ENCODE assay signal across 9 cellular contexts in the genomic region with DNA sequence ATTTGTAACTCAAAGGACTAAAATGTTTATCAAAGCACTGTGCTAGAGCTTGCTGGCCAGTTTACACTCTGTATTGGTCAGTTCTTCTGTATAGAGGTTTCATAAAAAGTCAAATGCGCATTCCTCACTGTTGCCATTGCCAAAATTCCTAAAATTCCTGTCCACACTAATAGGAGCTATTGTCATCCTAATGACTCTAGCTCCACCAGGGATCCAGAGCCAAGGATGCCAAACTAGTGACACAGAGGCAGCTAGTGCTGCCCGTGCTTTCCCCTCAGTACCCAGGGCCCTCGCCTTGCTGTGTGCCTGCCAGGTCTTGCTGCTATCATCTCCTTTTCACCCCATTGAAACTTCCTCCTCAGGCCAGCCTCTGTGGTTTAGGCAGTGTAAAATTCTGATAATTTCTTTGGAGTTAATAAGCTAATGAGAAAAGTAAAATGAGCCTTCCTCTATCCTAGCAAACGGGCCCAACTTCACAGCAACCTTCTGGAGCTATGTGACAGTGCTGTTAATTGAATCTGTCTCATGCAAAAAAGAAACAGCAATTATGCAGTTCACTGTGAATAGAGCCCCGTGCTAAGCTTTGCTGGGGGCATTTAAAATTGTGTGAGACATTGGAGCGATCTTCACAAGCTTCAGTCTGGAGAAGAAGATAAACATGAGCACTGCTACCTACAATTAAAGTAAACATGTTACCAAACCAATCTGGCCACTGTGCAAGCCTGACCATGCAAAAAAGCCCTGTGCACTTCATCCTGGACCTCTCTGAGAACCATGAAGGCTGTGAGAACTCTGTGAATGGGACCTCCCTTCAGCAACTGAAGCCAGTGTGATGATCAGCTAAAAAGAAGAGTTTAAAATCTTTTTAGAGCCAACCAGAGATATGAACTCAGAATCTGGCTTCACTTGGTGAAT. TPM values are rescaled to one million over a fixed set of nuclear protein-coding genes. Genes with fewer than 3 reads are reported as not detected.
DNase-seq lines count a peak whose midpoint lies in the region; ATAC-seq and TF ChIP-seq lines count a peak whose summit lies in the region.
"Had no signal": no experiment of that assay in that cellular context is flagged by ENCODE, and none has a peak within 500 bp of the region (broad histone marks: within the 10 kb centered on the region; RNA-seq: fewer than 3 reads in every experiment).

No MANE protein-coding gene starts in this region.

- H3K27ac Mint-ChIP-seq in endothelial cell (ENCODE audit: unreplicated experiment) = peak overlapping the region; percentile 38

- H3K27me3 Mint-ChIP-seq in endothelial cell (ENCODE audit: unreplicated experiment) = peaks cover 4% of the 10 kb centered on the region

- ATAC-seq in GM19463 (IDR thresholded peaks at IDR 0.05; ENCODE audit: unreplicated experiment) = no peak

- H3K4me1 Mint-ChIP-seq in endothelial cell (ENCODE audit: unreplicated experiment) = peaks cover 13% of the 10 kb centered on the region

- CTCF ChIA-PET in AG04450 (lab: Charles Lee) = interaction anchor here (1.2 to 1.6 kb wide), 3 partner anchors 16 to 130 kb away, joined by 3 to 4 read pairs (median 3); no protein-coding TSS in a partner anchor

- TF ChIP-seq CTCF in AG04450 (IDR thresholded peaks at IDR 0.05; ENCODE audit: low read depth, low read length) = no peak
- no peak for TF ChIP-seq CTCF in endothelial cell (IDR thresholded peaks at IDR 0.05; ENCODE audit: unreplicated experiment)

- no peaks in the 10 kb centered on the region for H3K9me3 ChIP-seq in AG04450 (ENCODE audit: control insufficient read depth, insufficient read depth, low read length)

- no peaks in the 10 kb centered on the region for H3K27me3 ChIP-seq in AG04450 (ENCODE audit: control insufficient read depth, insufficient read depth, low read length)

- H3K36me3 Mint-ChIP-seq in endothelial cell (ENCODE audit: low read depth, unreplicated experiment) = no peaks in the 10 kb centered on the region

- peak overlapping the region; percentile 57 for H3K27ac ChIP-seq in AG04450 (ENCODE audit: low read depth, low read length)

- DNase-seq in AG04450 (ENCODE audit: low read depth, low spot score) (peak; percentile 60), NCI-H69 (lab: John Stamatoyannopoulos, UW) (peak; percentile 52), endothelial cell (ENCODE audit: low spot score) (peak; percentile 26), medulla oblongata (ENCODE audit: extremely low spot score) (peak; percentile 16), NCI-H526 treated with DMSO at 0.1 percent for 48 hours (lab: John Stamatoyannopoulos, UW) (no peak), GF-D8 (lab: John Stamatoyannopoulos, UW) (no peak)
- no peak for DNase-seq in stimulated activated CD4-positive, alpha-beta T cell treated with anti-CD3 and anti-CD28 coated beads, Interleukin-2, amount 100 ng/mL, for 24 hours
- DNase-seq: NCI-H1092 had no signal

- H3K4me3 Mint-ChIP-seq in endothelial cell (ENCODE audit: unreplicated experiment) = no peak overlapping the region

- POLR2A ChIA-PET in AG04450 (lab: Yijun Ruan, JAX) = interaction anchor here (1.0 to 1.4 kb wide), 3 partner anchors 13 to 49 kb away, joined by 3 to 8 read pairs (median 6); no protein-coding TSS in a partner anchor

- no peak overlapping the region for H3K4me3 ChIP-seq in AG04450 (ENCODE audit: low read depth, low read length)

- H3K9me3 Mint-ChIP-seq in endothelial cell (ENCODE audit: unreplicated experiment) = no peaks in the 10 kb centered on the region

RNA-seq across cellular contexts. Expression of a gene that starts 43.1 kb away (rescaled TPM):
- polyA plus RNA-seq in AG04450 (2011; rRNA removed) = 18.4 and 25.1 TPM in 2 replicates
- 19.3 and 27.6 TPM in 2 replicates for polyA minus RNA-seq in AG04450 (2011; rRNA and poly(A)+ RNA removed)
- 26.1 TPM for total RNA-seq in endothelial cell (ENCODE audit: unreplicated experiment)

RNA-seq across cellular contexts. Expression of a gene that starts 51.1 kb away (rescaled TPM):
- polyA plus RNA-seq in AG04450 (2011; rRNA removed) = 2.2 and 3.2 TPM in 2 replicates
- 2.2 and 3.3 TPM in 2 replicates for polyA minus RNA-seq in AG04450 (2011; rRNA and poly(A)+ RNA removed)
- total RNA-seq in endothelial cell (ENCODE audit: unreplicated experiment) = 4.6 TPM

Comparison
In these comparisons a context has a peak if more than half of its experiments do, and no peak if none do; other contexts are left out.
1. DNase-seq: peak in AG04450 (single experiment), NCI-H69 (single experiment), endothelial cell (single experiment) and medulla oblongata (single experiment); none in NCI-H526 treated with DMSO at 0.1 percent for 48 hours (single experiment), stimulated activated CD4-positive, alpha-beta T cell treated with anti-CD3 and anti-CD28 coated beads, Interleukin-2, amount 100 ng/mL, for 24 hours (0 of 2) and GF-D8 (single experiment).